8 cellular contexts compared by ENCODE assay signal in the genomic region with DNA sequence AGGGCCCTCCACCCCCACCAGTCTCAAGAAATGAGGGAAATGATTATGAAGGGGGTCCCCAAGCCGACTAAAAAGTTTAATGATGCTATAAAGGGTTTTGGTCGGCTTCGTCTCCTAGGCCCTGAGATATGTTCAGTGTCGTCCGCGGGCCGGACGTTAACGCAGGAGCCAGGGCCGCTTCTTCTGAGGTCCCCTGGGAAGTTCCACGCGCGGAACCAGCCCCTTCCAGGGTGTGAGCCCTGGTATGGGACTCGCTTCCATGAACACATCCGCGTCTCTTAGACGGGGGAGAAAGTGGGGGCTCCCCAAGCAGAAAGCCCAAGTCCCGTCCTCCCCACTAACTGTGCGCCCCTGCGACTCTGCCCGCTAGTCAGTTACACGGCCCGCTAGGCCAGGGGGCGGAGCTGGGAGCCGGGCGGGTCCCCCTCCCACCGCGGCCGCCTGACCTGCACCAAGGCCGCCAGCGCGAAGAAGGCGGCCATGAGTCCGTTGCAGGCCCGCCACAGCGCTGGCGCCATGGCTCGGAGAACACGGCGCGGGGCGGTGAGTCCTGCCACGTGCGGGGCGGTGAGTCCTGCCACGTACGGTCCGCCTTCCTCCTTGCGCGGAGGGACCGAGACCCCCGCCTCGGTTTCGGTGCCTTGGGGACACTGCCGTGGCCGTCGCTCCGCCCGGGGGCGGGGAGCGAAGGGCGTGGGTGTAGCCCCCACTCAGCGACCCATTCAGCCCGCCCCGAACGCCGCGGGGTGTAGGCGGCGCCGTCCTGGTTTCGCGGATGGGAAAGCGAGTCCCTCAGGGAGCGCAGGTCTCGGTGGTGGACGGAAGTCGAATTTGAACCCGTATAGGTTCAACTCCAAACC. TPM values are rescaled to one million over a fixed set of nuclear protein-coding genes. Genes with fewer than 3 reads are reported as not detected.
A peak's percentile ranks its signal among the peaks of the same experiment; 100 is the strongest.
DNase-seq lines count a peak whose midpoint lies in the region; ATAC-seq and TF ChIP-seq lines count a peak whose summit lies in the region.

A gene (minus strand): TSS at position 690 of the 860 bp plus-strand sequence. CDS start 172 bp downstream, at position 518.

- H3K4me3 ChIP-seq in Panc1 (ENCODE audit: low read depth in 2 of 2, low read length in 2 of 2) (peak within 1 kb of the TSS; percentile 58 to 69), upper lobe of right lung (peak within 1 kb of the TSS; percentile 73)

- BruUV-seq in Panc1 (replicated peaks; lab: Mats Ljungman, UMichigan) = no TSS peak

- H3K9me3 Mint-ChIP-seq in HFFc6 (no peaks in the 10 kb centered on the region), osteocyte (ENCODE audit: unreplicated experiment) (no peaks in the 10 kb centered on the region)
- no peaks in the 10 kb centered on the region for H3K9me3 Mint-ChIP-seq in activated naive CD8-positive, alpha-beta T cell treated with anti-CD3 and anti-CD28 coated beads, Interleukin-2, amount 50 U/mL, for 24 hours

- peak within 1 kb of the TSS; percentile 99 for H3K4me3 Mint-ChIP-seq in HFFc6
- peak within 1 kb of the TSS; percentile 89 for H3K4me3 Mint-ChIP-seq in activated naive CD8-positive, alpha-beta T cell treated with anti-CD3 and anti-CD28 coated beads, Interleukin-2, amount 50 U/mL, for 24 hours
- peak within 1 kb of the TSS; percentile 90 for H3K4me3 Mint-ChIP-seq in osteocyte (ENCODE audit: unreplicated experiment)

- ATAC-seq in Panc1 = peak; percentile 98
- ATAC-seq in activated naive CD8-positive, alpha-beta T cell treated with anti-CD3 and anti-CD28 coated beads, Interleukin-2, amount 50 U/mL, for 24 hours = peak; percentile 70
- peak; percentile 98 for ATAC-seq in Right ventricle myocardium superior (ENCODE audit: poor library complexity)
- peak; percentile 97 for ATAC-seq in upper lobe of right lung

- in situ Hi-C loops in Panc1 (cut with HindIII; ENCODE audit: low pct_unique_long_range_greater_than_20kb, low sequenced_read_pairs) = no loop called here

- no peaks in the 10 kb centered on the region for H3K27me3 ChIP-seq in Panc1 (ENCODE audit: control insufficient read depth, insufficient read depth, low read length)
- H3K27me3 ChIP-seq in upper lobe of right lung = no peaks in the 10 kb centered on the region

- H3K4me1 ChIP-seq in Panc1 (ENCODE audit: control insufficient read depth, insufficient read depth, low read length) (peaks cover 3% of the 10 kb centered on the region; the same call in 1 of the 2 replicates), upper lobe of right lung (no peaks in the 10 kb centered on the region)

- H3K36me3 Mint-ChIP-seq in HFFc6 (ENCODE audit: low read depth) = no peaks in the 10 kb centered on the region
- H3K36me3 Mint-ChIP-seq in activated naive CD8-positive, alpha-beta T cell treated with anti-CD3 and anti-CD28 coated beads, Interleukin-2, amount 50 U/mL, for 24 hours (ENCODE audit: low read depth) = no peaks in the 10 kb centered on the region
- H3K36me3 Mint-ChIP-seq in osteocyte (ENCODE audit: unreplicated experiment) = no peaks in the 10 kb centered on the region

- POLR2A ChIA-PET in Panc1 (lab: Charles Lee) = no interaction called here

- CTCF ChIA-PET in Panc1 (lab: Charles Lee) = interaction anchor here (0.7 kb wide), 1 partner anchor 44 kb away, joined by 4 read pairs; no protein-coding TSS in a partner anchor

- peak; percentile 61 for DNase-seq in GM10266 (ENCODE audit: extremely low spot score)
- peak; percentile 45 for DNase-seq in HFFc6
- no peak for DNase-seq in Panc1 (ENCODE audit: low read depth, low spot score)
- peak; percentile 51 for DNase-seq in activated naive CD8-positive, alpha-beta T cell treated with anti-CD3 and anti-CD28 coated beads, Interleukin-2, amount 50 U/mL, for 24 hours
- peak; percentile 91 for DNase-seq in Right ventricle myocardium superior
- DNase-seq in osteocyte (ENCODE audit: extremely low spot score, unreplicated experiment) = peak; percentile 91
- peak; percentile 92 for DNase-seq in upper lobe of right lung
- DNase-seq in DMS79 (lab: John Stamatoyannopoulos, UW) = no peak

- no peak for TF ChIP-seq CTCF in GM10266 (IDR thresholded peaks at IDR 0.05; ENCODE audit: control insufficient read depth, insufficient read depth, low read depth, missing control alignments)
- TF ChIP-seq CTCF in HFFc6 (IDR thresholded peaks at IDR 0.05) = no peak
- TF ChIP-seq CTCF in Panc1 (IDR thresholded peaks at IDR 0.05) = no peak
- TF ChIP-seq CTCF in osteocyte (IDR thresholded peaks at IDR 0.05) = no peak
- TF ChIP-seq CTCF in upper lobe of right lung (IDR thresholded peaks at IDR 0.05) = no peak

- H3K36me3 ChIP-seq in Panc1 (ENCODE audit: control insufficient read depth, insufficient read depth, low read length) (no peaks in the 10 kb centered on the region), upper lobe of right lung (peaks cover 7% of the 10 kb centered on the region)

- peak within 1 kb of the TSS; percentile 79 for H3K27ac ChIP-seq in Panc1 (ENCODE audit: low read length)
- peak within 1 kb of the TSS; percentile 90 for H3K27ac ChIP-seq in upper lobe of right lung

- H3K9me3 ChIP-seq in Panc1 (ENCODE audit: control insufficient read depth, insufficient read depth, low read depth, low read length) (no peaks in the 10 kb centered on the region), upper lobe of right lung (no peaks in the 10 kb centered on the region)

- H3K27ac Mint-ChIP-seq in HFFc6 (peak within 1 kb of the TSS; percentile 98), osteocyte (ENCODE audit: unreplicated experiment) (peak within 1 kb of the TSS; percentile 96)
- peak within 1 kb of the TSS; percentile 80 for H3K27ac Mint-ChIP-seq in activated naive CD8-positive, alpha-beta T cell treated with anti-CD3 and anti-CD28 coated beads, Interleukin-2, amount 50 U/mL, for 24 hours

- intact Hi-C loops in Panc1 (cut with micrococcal nuclease; ENCODE audit: unreplicated experiment) (no loop called here), Right ventricle myocardium superior (cut with DNase I) (no loop called here), upper lobe of right lung (cut with DNase I) (loop anchor here (10.0 kb wide), 1 partner anchor 115 kb away; no protein-coding TSS in a partner anchor)

- H3K4me1 Mint-ChIP-seq in HFFc6 (ENCODE audit: low read depth) (peaks cover 29% of the 10 kb centered on the region), osteocyte (ENCODE audit: unreplicated experiment) (peaks cover 14% of the 10 kb centered on the region)
- H3K4me1 Mint-ChIP-seq in activated naive CD8-positive, alpha-beta T cell treated with anti-CD3 and anti-CD28 coated beads, Interleukin-2, amount 50 U/mL, for 24 hours = peaks cover 22% of the 10 kb centered on the region

- H3K27me3 Mint-ChIP-seq in HFFc6 (ENCODE audit: insufficient read depth) (peaks cover 8% of the 10 kb centered on the region; the same call in 1 of the 2 replicates), osteocyte (ENCODE audit: unreplicated experiment) (peaks cover 2% of the 10 kb centered on the region)
- H3K27me3 Mint-ChIP-seq in activated naive CD8-positive, alpha-beta T cell treated with anti-CD3 and anti-CD28 coated beads, Interleukin-2, amount 50 U/mL, for 24 hours = no peaks in the 10 kb centered on the region

RNA-seq across cellular contexts. Expression of the gene that starts here (rescaled TPM):
- 1 to 10 TPM; 4.0 to 5.1 (median 5.0) TPM for total RNA-seq in HFFc6 (2021; fragmentation: NEBNext Ultra II Directional; extraction: Animal tissue kit (Norgen Biotek cat#: 25700))
- total RNA-seq in Panc1 (2021; ENCODE audit: unreplicated experiment) = 9.3 TPM
- 9.6 TPM for polyA plus RNA-seq in Panc1 (2012; ENCODE audit: insufficient read length)
- total RNA-seq in Right ventricle myocardium superior = 7.6 TPM
- 6.8 and 8.1 TPM in 2 replicates for total RNA-seq in osteocyte
- 10.5 TPM for total RNA-seq in upper lobe of right lung

Comparison
In these comparisons a context has a peak if more than half of its experiments do, and no peak if none do; other contexts are left out.
1. DNase-seq: peak in GM10266 (single experiment), HFFc6 (single experiment), activated naive CD8-positive, alpha-beta T cell treated with anti-CD3 and anti-CD28 coated beads, Interleukin-2, amount 50 U/mL, for 24 hours (single experiment), Right ventricle myocardium superior (single experiment), osteocyte (single experiment) and upper lobe of right lung (single experiment); none in Panc1 (single experiment) and DMS79 (single experiment).
2. Peak in every context shown above with its lines, with median percentiles within 50 percentile points of each other: H3K27ac Mint-ChIP-seq, H3K4me3 Mint-ChIP-seq and ATAC-seq.